16 cellular contexts compared by ENCODE assay signal in the genomic region with DNA sequence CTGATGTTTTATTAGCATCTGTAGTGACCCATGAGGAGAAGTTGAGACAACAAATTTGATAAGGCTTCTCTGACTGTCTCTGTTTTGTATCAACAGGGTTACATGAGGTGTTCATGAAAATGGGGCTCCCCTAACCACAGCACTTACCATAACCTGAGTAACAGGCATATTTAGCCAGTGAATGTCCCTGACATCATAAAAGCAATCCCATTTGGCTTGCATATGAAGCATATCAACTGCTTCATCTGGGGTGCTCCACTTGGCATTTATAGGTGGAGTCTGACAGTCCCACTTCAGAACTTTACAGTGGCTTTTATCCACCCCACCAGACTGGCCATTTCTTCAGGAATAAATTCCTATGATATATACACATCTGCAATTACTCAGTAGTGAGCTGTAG.
"Had no signal": no experiment of that assay in that cellular context is flagged by ENCODE, and none has a peak within 500 bp of the region (broad histone marks: within the 10 kb centered on the region; RNA-seq: fewer than 3 reads in every experiment).

No MANE protein-coding gene starts in this region.

- ATAC-seq: activated T-cell treated with anti-CD3 and anti-CD28 coated beads, Interleukin-2, amount 50 U/mL, for 4 hours; heart right ventricle; natural killer cell; psoas muscle; right cardiac atrium had no signal

- DNase-seq: activated CD8-positive, alpha-beta memory T cell treated with anti-CD3 and anti-CD28 coated beads for 24 hours; activated CD8-positive, alpha-beta memory T cell treated with anti-CD3 and anti-CD28 coated beads, Interleukin-2, amount 50 U/mL, for 48 hours; activated naive CD4-positive, alpha-beta T cell; activated T-cell treated with anti-CD3 and anti-CD28 coated beads, Interleukin-2, amount 50 U/mL, for 4 hours; adrenal gland; effector memory CD4-positive, alpha-beta T cell; heart right ventricle; natural killer cell; psoas muscle; right cardiac atrium; stimulated activated CD4-positive, alpha-beta T cell treated with anti-CD3 and anti-CD28 coated beads, Interleukin-12 subunit alpha, Interleukin-12 subunit beta, amount 100 ng/mL, for 4 hours; substantia nigra; tibial artery; WERI-Rb-1 had no signal

- H3K27me3 ChIP-seq: adrenal gland, ascending aorta, heart right ventricle, tibial artery had no signal

- H3K9me3 ChIP-seq: adrenal gland, ascending aorta, heart right ventricle, psoas muscle, tibial artery had no signal

- H3K4me1 ChIP-seq: adrenal gland, ascending aorta, heart right ventricle, psoas muscle, tibial artery had no signal

- H3K27ac ChIP-seq: adrenal gland, ascending aorta, heart right ventricle, psoas muscle, tibial artery, WERI-Rb-1 had no signal

- H3K36me3 ChIP-seq: adrenal gland, ascending aorta, heart right ventricle, tibial artery, WERI-Rb-1 had no signal

- H3K4me3 ChIP-seq: adrenal gland, ascending aorta, heart right ventricle, lung, psoas muscle, tibial artery had no signal
